ENCODE assay signal across 19 cellular contexts in the genomic region with DNA sequence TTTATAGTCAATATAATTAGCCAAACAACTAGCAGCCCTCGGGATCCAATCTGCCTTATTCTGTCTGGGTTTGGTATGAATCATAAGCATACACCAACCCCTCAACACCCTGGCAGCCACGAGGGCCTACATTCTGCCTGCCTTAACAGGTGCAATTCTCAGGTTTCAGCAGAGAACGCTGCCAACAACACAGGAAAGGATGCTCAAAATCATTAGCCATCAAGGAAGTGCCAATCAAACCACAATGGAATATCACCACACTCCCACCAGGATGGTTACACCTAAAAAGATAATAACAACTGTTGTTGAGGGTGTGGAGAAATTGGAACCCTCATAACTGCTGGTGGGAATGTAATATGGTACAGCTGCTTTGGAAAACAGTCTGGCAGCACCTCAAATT.
DNase-seq lines count a peak whose midpoint lies in the region; ATAC-seq and TF ChIP-seq lines count a peak whose summit lies in the region.
"Had no signal": no experiment of that assay in that cellular context is flagged by ENCODE, and none has a peak within 500 bp of the region (broad histone marks: within the 10 kb centered on the region; RNA-seq: fewer than 3 reads in every experiment).

No MANE protein-coding gene starts in this region.

- 32 to 33% (median 33%) methylated on average over 3 of the region's 3 CpGs for WGBS in psoas muscle, 3 donors

- intact Hi-C loops in psoas muscle (cut with DNase I), result loop anchor here in 1 of 2 donors (1.0 kb wide), 2 partner anchors 18 to 67 kb away; no protein-coding TSS in a partner anchor

- DNase-seq in NCI-H1417 (lab: John Stamatoyannopoulos, UW), result peak in 2 of 3 experiments; percentile 23 to 48
- DNase-seq in NCI-H1417 treated with DMSO at 0.1 percent for 48 hours (lab: John Stamatoyannopoulos, UW), result no peak
- DNase-seq in NCI-H1694 treated with DMSO at 0.1 percent for 48 hours (lab: John Stamatoyannopoulos, UW), result peak; percentile 65
- DNase-seq in NCI-H510A (lab: John Stamatoyannopoulos, UW), result peak; percentile 44
- peak; percentile 59 to 82 for DNase-seq in psoas muscle
- no peak for DNase-seq in HK-2 (ENCODE audit: unreplicated experiment)
- DNase-seq: activated CD8-positive, alpha-beta T cell treated with anti-CD3 and anti-CD28 coated beads for 36 hours; activated T-cell treated with anti-CD3 and anti-CD28 coated beads, Interleukin-2, amount 50 U/mL, for 72 hours; GF-D8; hippocampal formation; KBM-7; T-helper 17 cell; tibial artery had no signal

- H3K4me1 ChIP-seq in psoas muscle, result peaks cover 74% of the 10 kb centered on the region

- H3K4me3 ChIP-seq in psoas muscle, result peak overlapping the region; percentile 31
- H3K4me3 ChIP-seq: GM12878, tibial artery had no signal

- no peak for TF ChIP-seq CTCF in psoas muscle (IDR thresholded peaks at IDR 0.05)

- peak; percentile 68 to 84 (median 72) for ATAC-seq in psoas muscle
- no peak for ATAC-seq in GM21423 (IDR thresholded peaks at IDR 0.05; ENCODE audit: unreplicated experiment)
- no peak for ATAC-seq in GM19328 (IDR thresholded peaks at IDR 0.05; ENCODE audit: unreplicated experiment)
- ATAC-seq: activated CD8-positive, alpha-beta T cell treated with anti-CD3 and anti-CD28 coated beads for 36 hours; GM12878; HCT116; natural killer cell treated with Interleukin-12 subunit alpha and Interleukin-12 subunit beta and Interleukin-15 and Interleukin-18, amount 100 ng/mL, for 72 hours; T-helper 17 cell had no signal

- peak overlapping the region; percentile 97 for H3K27ac ChIP-seq in psoas muscle
- H3K27ac ChIP-seq: 22Rv1, tibial artery had no signal

- no peaks in the 10 kb centered on the region for H3K27me3 ChIP-seq in psoas muscle (ENCODE audit: insufficient read depth in 3 of 3, low read length in 2 of 3)
- H3K27me3 ChIP-seq: tibial artery had no signal

- no peaks in the 10 kb centered on the region for H3K9me3 ChIP-seq in psoas muscle
- H3K9me3 ChIP-seq: tibial artery had no signal

- H3K36me3 ChIP-seq in psoas muscle (ENCODE audit: insufficient read depth in 1 of 2, low read depth in 1 of 2), result peaks cover 0 to 10% of the 10 kb centered on the region in 2 donors
- H3K36me3 ChIP-seq: tibial artery had no signal

Comparison
In these comparisons a context has a peak if more than half of its experiments do, and no peak if none do; other contexts are left out.
1. DNase-seq: peak in NCI-H1417 (2 of 3), NCI-H1694 treated with DMSO at 0.1 percent for 48 hours (single experiment), NCI-H510A (single experiment) and psoas muscle (2 of 2); none in NCI-H1417 treated with DMSO at 0.1 percent for 48 hours (single experiment) and HK-2 (single experiment).
2. ATAC-seq: peak in psoas muscle (4 of 4); none in GM21423 (single experiment) and GM19328 (single experiment).